8 cellular contexts compared by ENCODE assay signal in the genomic region with DNA sequence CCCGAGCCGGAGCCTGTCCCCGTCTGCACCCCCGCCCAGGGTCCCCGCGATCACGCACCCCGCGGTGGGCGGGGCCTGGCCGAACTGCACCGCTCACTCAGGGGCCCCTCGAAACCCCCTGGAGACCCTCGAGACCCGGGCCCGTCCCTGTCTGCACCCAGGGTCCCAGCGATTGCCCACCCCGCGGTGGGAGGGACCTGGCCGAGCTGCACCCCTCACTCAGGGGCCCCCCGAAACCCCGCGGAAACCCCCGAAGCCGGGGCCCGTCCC. TPM values are rescaled to one million over a fixed set of nuclear protein-coding genes. Genes with fewer than 3 reads are reported as not detected.
DNase-seq lines count a peak whose midpoint lies in the region; ATAC-seq and TF ChIP-seq lines count a peak whose summit lies in the region.

No MANE protein-coding gene starts in this region.

- in situ Hi-C loops in astrocyte of the spinal cord (cut with HindIII; ENCODE audit: low sequenced_read_pairs) = no loop called here

- no peaks in the 10 kb centered on the region for H3K36me3 Mint-ChIP-seq in CD8-positive, alpha-beta T cell

- peak; percentile 3 for ATAC-seq in CD8-positive, alpha-beta T cell
- ATAC-seq in HG02970 (IDR thresholded peaks at IDR 0.05; ENCODE audit: low FRiP score, unreplicated experiment) (peak; percentile 27), lower lobe of right lung (peak in 1 of 2 donors; percentile 15)

- intact Hi-C loops in CD8-positive, alpha-beta T cell (cut with DNase I, micrococcal nuclease) = loop anchor here (1.0 to 5.0 kb wide), 7 partner anchors 129 to 1306 kb away; a partner anchor contains a TSS
- intact Hi-C loops in lower lobe of right lung (cut with DNase I) = no loop called here
- intact Hi-C loops in vagina (cut with DNase I) = loop anchor here (5.0 kb wide), 1 partner anchor 326 kb away; a partner anchor contains a TSS

- CTCF ChIA-PET in CD8-positive, alpha-beta T cell (lab: Charles Lee) = interaction anchor here (0.7 to 1.7 kb wide), 2 partner anchors 155 to 158 kb away, joined by 3 to 7 read pairs; no protein-coding TSS in a partner anchor

- H3K4me1 ChIP-seq in CD8-positive, alpha-beta T cell (ENCODE audit: insufficient read depth, low read length) = peaks cover 14% of the 10 kb centered on the region
- H3K4me1 ChIP-seq in lower lobe of right lung (peaks cover 14% of the 10 kb centered on the region), vagina (peaks cover 22% of the 10 kb centered on the region)

- H3K27ac Mint-ChIP-seq in CD8-positive, alpha-beta T cell = no peak overlapping the region

- H3K4me1 Mint-ChIP-seq in CD8-positive, alpha-beta T cell (ENCODE audit: low read depth) = peaks cover 15% of the 10 kb centered on the region

- peak overlapping the region; percentile 50 for H3K27ac ChIP-seq in CD8-positive, alpha-beta T cell (ENCODE audit: low read depth, low read length)
- H3K27ac ChIP-seq in lower lobe of right lung = peak overlapping the region; percentile 56
- H3K27ac ChIP-seq in vagina = peak overlapping the region; percentile 63
- no peak overlapping the region for H3K27ac ChIP-seq in caudate nucleus (ENCODE audit: low read depth, low read length)

- no peaks in the 10 kb centered on the region for H3K36me3 ChIP-seq in CD8-positive, alpha-beta T cell (ENCODE audit: insufficient read depth, low read length)
- no peaks in the 10 kb centered on the region for H3K36me3 ChIP-seq in lower lobe of right lung
- no peaks in the 10 kb centered on the region for H3K36me3 ChIP-seq in vagina

- no peaks in the 10 kb centered on the region for H3K9me3 Mint-ChIP-seq in CD8-positive, alpha-beta T cell

- H3K9me3 ChIP-seq in CD8-positive, alpha-beta T cell (ENCODE audit: low read length) = no peaks in the 10 kb centered on the region
- H3K9me3 ChIP-seq in lower lobe of right lung = no peaks in the 10 kb centered on the region
- no peaks in the 10 kb centered on the region for H3K9me3 ChIP-seq in vagina

- no peak for TF ChIP-seq POLR2A in vagina (IDR thresholded peaks at IDR 0.05)

- POLR2A ChIA-PET in CD8-positive, alpha-beta T cell (lab: Charles Lee) = interaction anchor here (0.6 to 4.8 kb wide), 10 partner anchors 8 to 167 kb away, joined by 3 to 43 read pairs (median 3); a partner anchor contains a TSS

- H3K4me3 ChIP-seq in CD8-positive, alpha-beta T cell (ENCODE audit: low read depth, low read length) = peak overlapping the region; percentile 80
- H3K4me3 ChIP-seq in astrocyte of the spinal cord (ENCODE audit: low read depth, low read length) (peak overlapping the region; percentile 90), lower lobe of right lung (peak overlapping the region; percentile 78), vagina (peak overlapping the region; percentile 93 to 96)

- peak overlapping the region; percentile 83 for H3K4me3 Mint-ChIP-seq in CD8-positive, alpha-beta T cell

- no peaks in the 10 kb centered on the region for H3K27me3 ChIP-seq in CD8-positive, alpha-beta T cell (ENCODE audit: insufficient read depth, low read length)
- H3K27me3 ChIP-seq in lower lobe of right lung (ENCODE audit: low read depth) (no peaks in the 10 kb centered on the region), vagina (no peaks in the 10 kb centered on the region)

- no peak for DNase-seq in CD8-positive, alpha-beta T cell
- DNase-seq in astrocyte of the spinal cord (ENCODE audit: low read depth, low spot score) (no peak), lower lobe of right lung (no peak), vagina (ENCODE audit: extremely low spot score in 2 of 2) (no peak), NCI-H2029 treated with DMSO at 0.1 percent for 48 hours (lab: John Stamatoyannopoulos, UW) (no peak), kidney glomerular epithelial cell (lab: John Stamatoyannopoulos, UW) (no peak), caudate nucleus (lab: John Stamatoyannopoulos, UW) (no peak)

- no peak for TF ChIP-seq CTCF in CD8-positive, alpha-beta T cell (IDR thresholded peaks at IDR 0.05)
- TF ChIP-seq CTCF in astrocyte of the spinal cord (IDR thresholded peaks at IDR 0.05; ENCODE audit: low read depth, low read length) (no peak), lower lobe of right lung (IDR thresholded peaks at IDR 0.05) (no peak), vagina (IDR thresholded peaks at IDR 0.05) (no peak)

- no peaks in the 10 kb centered on the region for H3K27me3 Mint-ChIP-seq in CD8-positive, alpha-beta T cell (ENCODE audit: low read depth)

RNA-seq across cellular contexts. Expression of a gene that starts 0.5 kb away (rescaled TPM):
- total RNA-seq in CD8-positive, alpha-beta T cell = 10 to 100 TPM; 13.5 to 15.9 TPM
- total RNA-seq in lower lobe of right lung (20.9 TPM), vagina (41.0 TPM)

RNA-seq across cellular contexts. Expression of a gene that starts 19.7 kb away (rescaled TPM):
- total RNA-seq in CD8-positive, alpha-beta T cell = 100 to 1,000 TPM; 441 to 446 TPM
- 89.9 TPM for total RNA-seq in lower lobe of right lung
- 181 TPM for total RNA-seq in vagina

RNA-seq across cellular contexts. Expression of a gene that starts 28.9 kb away (rescaled TPM):
- total RNA-seq in CD8-positive, alpha-beta T cell = 10 to 100 TPM; 21.5 to 24.4 TPM
- total RNA-seq in lower lobe of right lung (53.3 TPM), vagina (20.9 TPM)
